ENCODE assay signal across 18 cellular contexts in genomic region chr2:65122313-65122712, GRCh38.
"Had no signal": no experiment of that assay in that cellular context is flagged by ENCODE, and none has a peak within 500 bp of the region (broad histone marks: within the 10 kb centered on the region; RNA-seq: fewer than 3 reads in every experiment).

No MANE protein-coding gene starts in this region.

- DNase-seq: esophagus squamous epithelium; foreskin fibroblast; glutamatergic neuron; immature natural killer cell; left lung; lower lobe of right lung; mesenchymal stem cell; midbrain; small intestine; stimulated activated CD4-positive, alpha-beta T cell treated with anti-CD3 and anti-CD28 coated beads, Interleukin-12 subunit alpha, Interleukin-12 subunit beta, amount 100 ng/mL, for 4 hours; stimulated activated naive CD4-positive, alpha-beta T cell treated with Interleukin-2 at 50 U/mL for 16 hours; thyroid gland; upper lobe of left lung; uterus had no signal

- H3K4me1 ChIP-seq: uterus had no signal

- H3K27me3 ChIP-seq: esophagus squamous epithelium, gastroesophageal sphincter, left lung, right atrium auricular region, suprapubic skin, thyroid gland, upper lobe of left lung, uterus had no signal

- ATAC-seq: gastroesophageal sphincter, left lung had no signal

- H3K36me3 Mint-ChIP-seq: immature natural killer cell had no signal

- FAIRE-seq: keratinocyte, small intestine had no signal

- H3K9me3 Mint-ChIP-seq: immature natural killer cell had no signal

- H3K27ac ChIP-seq: esophagus squamous epithelium, lower lobe of right lung, suprapubic skin, upper lobe of left lung, uterus had no signal

- H3K9me3 ChIP-seq: esophagus squamous epithelium, gastroesophageal sphincter, left lung, lower lobe of right lung, right atrium auricular region, suprapubic skin, thyroid gland, upper lobe of left lung, uterus had no signal

- H3K4me3 ChIP-seq: esophagus squamous epithelium, gastroesophageal sphincter, left lung, lower lobe of right lung, right atrium auricular region, suprapubic skin, thyroid gland, upper lobe of left lung, uterus had no signal

- H3K36me3 ChIP-seq: esophagus squamous epithelium, gastroesophageal sphincter, lower lobe of right lung, right atrium auricular region, suprapubic skin, thyroid gland, upper lobe of left lung, uterus had no signal
